ENCODE assay signal across 1 cellular context in genomic region chr15:43086551-43086950, GRCh38.
TF ChIP-seq lines count a peak whose summit lies in the region.

No MANE protein-coding gene starts in this region.

TF ChIP-seq in IMR-90, 13 proteins besides CTCF, POLR2A, EP300 and RAD21 (continued from another document):
- no peak for TF ChIP-seq USF2 (IDR thresholded peaks at IDR 0.05; ENCODE audit: low read depth, low read length)
- TF ChIP-seq RFX5 (IDR thresholded peaks at IDR 0.05; ENCODE audit: low read depth, low read length), result no peak
- TF ChIP-seq BHLHE40 (IDR thresholded peaks at IDR 0.05; ENCODE audit: low read depth, low read length), result no peak
- no peak for TF ChIP-seq FOS (IDR thresholded peaks at IDR 0.05; ENCODE audit: low read depth, low read length)
- no peak for TF ChIP-seq CHD1 (IDR thresholded peaks at IDR 0.05; ENCODE audit: low read depth, low read length)
- no peak for TF ChIP-seq MXI1 (IDR thresholded peaks at IDR 0.05; ENCODE audit: borderline replicate concordance, low read depth, low read length)
- TF ChIP-seq MAZ (IDR thresholded peaks at IDR 0.05; ENCODE audit: borderline replicate concordance, low read depth, low read length), result no peak
- TF ChIP-seq SMC3 (IDR thresholded peaks at IDR 0.05; ENCODE audit: low read depth, low read length), result no peak
- TF ChIP-seq NFE2L2 (IDR thresholded peaks at IDR 0.05; ENCODE audit: low read depth, low read length), result no peak
- no peak for TF ChIP-seq ELK1 (IDR thresholded peaks at IDR 0.05; ENCODE audit: borderline replicate concordance, low read depth, low read length)
- TF ChIP-seq RCOR1 (IDR thresholded peaks at IDR 0.05; ENCODE audit: insufficient replicate concordance, low read length), result no peak
